In the genomic region with DNA sequence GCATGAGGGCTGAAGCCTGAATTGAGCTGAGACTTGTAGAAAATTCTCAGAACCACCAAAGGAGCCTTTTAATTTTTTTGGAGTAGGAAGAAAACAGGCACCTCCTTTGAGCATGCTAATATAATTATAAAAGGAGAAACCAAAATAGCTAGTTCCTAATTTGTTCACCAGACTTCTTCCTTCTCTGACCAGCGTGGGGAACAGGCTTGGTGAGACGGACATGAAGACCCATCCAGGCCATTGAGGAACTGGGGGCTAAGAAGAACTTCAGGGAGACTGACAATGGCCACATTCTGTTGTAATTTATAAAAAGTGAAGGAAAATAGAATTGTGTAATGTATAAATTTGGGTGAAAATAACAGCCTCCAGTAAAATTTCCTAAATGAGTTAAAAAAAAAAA, we compare ENCODE assay signal across 17 cellular contexts.
"Had no signal": no experiment of that assay in that cellular context is flagged by ENCODE, and none has a peak within 500 bp of the region (broad histone marks: within the 10 kb centered on the region; RNA-seq: fewer than 3 reads in every experiment).

No MANE protein-coding gene starts in this region.

- DNase-seq: activated CD4-positive, alpha-beta memory T cell treated with anti-CD3 and anti-CD28 coated beads for 36 hours; activated CD4-positive, alpha-beta T cell treated with anti-CD3 and anti-CD28 coated beads for 4 hours; activated T-cell treated with anti-CD3 and anti-CD28 coated beads for 4 hours; amygdala; body of pancreas; endodermal cell; foreskin fibroblast; stimulated activated naive B cell treated with anti-CD40 and anti-IgM and Interleukin-4, amounts not matched to agents 10 μg/mL and 1 μg/mL and 100 μg/mL, for 72 hours; uterus had no signal

- H3K27me3 ChIP-seq: body of pancreas, tibial artery, uterus had no signal

- H3K36me3 Mint-ChIP-seq: activated CD4-positive, alpha-beta memory T cell treated with anti-CD3 and anti-CD28 coated beads for 36 hours; stimulated activated naive B cell treated with anti-CD40 and anti-IgM and Interleukin-4, amounts not matched to agents 10 μg/mL and 1 μg/mL and 100 μg/mL, for 72 hours; WTC11 had no signal

- H3K4me3 ChIP-seq: body of pancreas, tibial artery, uterus had no signal

- ATAC-seq: activated naive CD4-positive, alpha-beta T cell treated with anti-CD3 and anti-CD28 coated beads, Interleukin-2, amount 50 U/mL, for 72 hours; activated T-helper 17 cell treated with anti-CD3 and anti-CD28 coated beads, Interleukin-2, amount 50 U/mL, for 72 hours; body of pancreas; stimulated activated naive B cell treated with anti-CD40 and anti-IgM and Interleukin-4, amounts not matched to agents 10 μg/mL and 1 μg/mL and 100 μg/mL, for 72 hours; WTC11 had no signal

- H3K9me3 Mint-ChIP-seq: activated CD4-positive, alpha-beta memory T cell treated with anti-CD3 and anti-CD28 coated beads for 36 hours; activated naive CD4-positive, alpha-beta T cell treated with anti-CD3 and anti-CD28 coated beads, Interleukin-2, amount 50 U/mL, for 72 hours; activated T-helper 17 cell treated with anti-CD3 and anti-CD28 coated beads, Interleukin-2, amount 50 U/mL, for 72 hours; endodermal cell; memory B cell; nephron; stimulated activated naive B cell treated with anti-CD40 and anti-IgM and Interleukin-4, amounts not matched to agents 10 μg/mL and 1 μg/mL and 100 μg/mL, for 72 hours; T-helper 2 cell treated with Interferon-gamma antibody and Interleukin-4, amounts not matched to agents 5 μg/mL and 100 μg/mL, for 36 hours; WTC11 had no signal

- H3K36me3 ChIP-seq: tibial artery, uterus had no signal

- H3K27ac ChIP-seq: body of pancreas, epithelial cell of prostate, tibial artery, uterus had no signal

- H3K9me3 ChIP-seq: body of pancreas, tibial artery, uterus had no signal

- H3K27ac Mint-ChIP-seq: activated CD4-positive, alpha-beta memory T cell treated with anti-CD3 and anti-CD28 coated beads for 36 hours; activated T-helper 17 cell treated with anti-CD3 and anti-CD28 coated beads, Interleukin-2, amount 50 U/mL, for 72 hours; endodermal cell; memory B cell; nephron; stimulated activated naive B cell treated with anti-CD40 and anti-IgM and Interleukin-4, amounts not matched to agents 10 μg/mL and 1 μg/mL and 100 μg/mL, for 72 hours; T-helper 2 cell treated with Interferon-gamma antibody and Interleukin-4, amounts not matched to agents 5 μg/mL and 100 μg/mL, for 36 hours; WTC11 had no signal

- H3K4me3 Mint-ChIP-seq: activated CD4-positive, alpha-beta memory T cell treated with anti-CD3 and anti-CD28 coated beads for 36 hours; activated T-helper 17 cell treated with anti-CD3 and anti-CD28 coated beads, Interleukin-2, amount 50 U/mL, for 72 hours; endodermal cell; memory B cell; nephron; stimulated activated naive B cell treated with anti-CD40 and anti-IgM and Interleukin-4, amounts not matched to agents 10 μg/mL and 1 μg/mL and 100 μg/mL, for 72 hours; T-helper 2 cell treated with Interferon-gamma antibody and Interleukin-4, amounts not matched to agents 5 μg/mL and 100 μg/mL, for 36 hours; WTC11 had no signal
